In the genomic region with DNA sequence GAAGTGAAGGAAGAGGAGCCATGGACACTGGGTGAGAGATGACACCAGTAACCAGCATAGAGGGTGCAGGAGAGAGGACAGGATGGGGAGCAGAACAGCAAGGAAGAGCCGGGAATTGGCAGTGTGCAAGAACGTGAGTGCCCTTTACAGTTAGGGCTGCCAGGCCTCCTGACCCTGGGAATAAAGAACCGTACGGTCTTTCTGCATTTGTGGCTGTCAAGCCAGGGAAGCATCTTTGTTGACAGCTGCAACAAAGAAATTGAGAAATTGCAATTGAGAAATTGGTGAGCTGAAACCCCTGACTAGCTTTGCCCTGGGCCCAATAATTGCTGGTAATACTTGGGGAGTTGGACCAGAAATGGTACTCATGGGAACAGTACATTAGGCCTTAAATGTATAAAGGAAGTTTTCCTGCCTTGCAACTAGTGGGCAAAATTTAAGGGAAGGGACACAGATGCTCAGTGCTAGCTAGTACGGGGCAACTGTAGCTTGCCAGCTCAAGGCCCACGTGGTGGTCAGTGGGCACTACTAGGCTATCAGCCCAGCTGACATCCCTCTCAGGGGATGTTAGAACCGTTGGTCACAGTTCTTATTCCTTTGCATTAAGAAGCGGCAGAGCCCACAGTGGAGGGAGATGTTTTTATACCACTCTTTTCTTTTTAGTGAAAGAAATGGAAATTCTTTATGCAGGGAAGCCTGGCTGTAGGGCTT, we compare ENCODE assay signal across 2 cellular contexts.
TF ChIP-seq lines count a peak whose summit lies in the region.

No MANE protein-coding gene starts in this region.

TF ChIP-seq in WTC11, 78 proteins besides CTCF, POLR2A, EP300 and RAD21:
- TF ChIP-seq IRF2 (CRISPR knock-in tag; IDR thresholded peaks at IDR 0.05; ENCODE audit: borderline replicate concordance, low read depth) (no peak), ZNF263 (CRISPR knock-in tag; IDR thresholded peaks at IDR 0.05; ENCODE audit: low read depth) (no peak), MYBL2 (CRISPR knock-in tag; IDR thresholded peaks at IDR 0.05) (no peak), NFYB (CRISPR knock-in tag; conservative IDR thresholded peaks at IDR 0.05; ENCODE audit: low read depth) (no peak)

TF ChIP-seq in H1, 55 proteins besides CTCF, POLR2A, EP300 and RAD21:
- TF ChIP-seq POLR2AphosphoS5 (IDR thresholded peaks at IDR 0.05; ENCODE audit: low read depth, low read length): peak; percentile 38; the same call in 1 of the 2 replicates
- TF ChIP-seq, protein P1, sequence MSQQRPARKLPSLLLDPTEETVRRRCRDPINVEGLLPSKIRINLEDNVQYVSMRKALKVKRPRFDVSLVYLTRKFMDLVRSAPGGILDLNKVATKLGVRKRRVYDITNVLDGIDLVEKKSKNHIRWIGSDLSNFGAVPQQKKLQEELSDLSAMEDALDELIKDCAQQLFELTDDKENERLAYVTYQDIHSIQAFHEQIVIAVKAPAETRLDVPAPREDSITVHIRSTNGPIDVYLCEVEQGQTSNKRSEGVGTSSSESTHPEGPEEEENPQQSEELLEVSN (IDR thresholded peaks at IDR 0.05): no peak
